ENCODE assay signal across 1 cellular context in genomic region chr14:23112359-23113178, GRCh38.
TF ChIP-seq lines count a peak whose summit lies in the region.

No MANE protein-coding gene starts in this region.

TF ChIP-seq in HepG2, 621 proteins besides CTCF, POLR2A, EP300 and RAD21:
- TF ChIP-seq ZNF724P (CRISPR knock-in tag; IDR thresholded peaks at IDR 0.05; ENCODE audit: borderline replicate concordance) (no peak), ZBTB25 (CRISPR knock-in tag; IDR thresholded peaks at IDR 0.05) (no peak), MAFG (CRISPR knock-in tag; IDR thresholded peaks at IDR 0.05) (no peak), ZBTB2 (CRISPR knock-in tag; IDR thresholded peaks at IDR 0.05; ENCODE audit: low read depth) (no peak), TCF7 (IDR thresholded peaks at IDR 0.05; ENCODE audit: low read depth) (no peak), REXO4 (CRISPR knock-in tag; IDR thresholded peaks at IDR 0.05; ENCODE audit: borderline replicate concordance) (no peak), MEF2D (CRISPR knock-in tag; IDR thresholded peaks at IDR 0.05) (no peak), CHD2 (IDR thresholded peaks at IDR 0.05; ENCODE audit: low read depth, low read length) (no peak), ZNF530 (CRISPR knock-in tag; IDR thresholded peaks at IDR 0.05; ENCODE audit: low read depth) (no peak), ZNF17 (CRISPR knock-in tag; IDR thresholded peaks at IDR 0.05) (no peak), ZNF256 (CRISPR knock-in tag; conservative IDR thresholded peaks at IDR 0.05) (no peak), ZNF569 (CRISPR knock-in tag; IDR thresholded peaks at IDR 0.05; ENCODE audit: borderline replicate concordance) (no peak), HNRNPK (IDR thresholded peaks at IDR 0.05; ENCODE audit: low read depth, low read length, poor library complexity, severe bottlenecking) (peak; percentile 69), SRSF9 (IDR thresholded peaks at IDR 0.05; ENCODE audit: borderline replicate concordance, insufficient read depth, low read depth, low read length, poor library complexity, severe bottlenecking) (no peak), ZNF441 (CRISPR knock-in tag; IDR thresholded peaks at IDR 0.05; ENCODE audit: borderline replicate concordance) (no peak), MIXL1 (CRISPR knock-in tag; IDR thresholded peaks at IDR 0.05) (no peak), ZNF317 (CRISPR knock-in tag; IDR thresholded peaks at IDR 0.05) (no peak), ZBTB26 (CRISPR knock-in tag; IDR thresholded peaks at IDR 0.05; ENCODE audit: borderline replicate concordance) (no peak), EHMT2 (IDR thresholded peaks at IDR 0.05; ENCODE audit: borderline replicate concordance, low read depth, low read length) (no peak), ZNF597 (CRISPR knock-in tag; IDR thresholded peaks at IDR 0.05) (no peak), NCOA1 (CRISPR knock-in tag; IDR thresholded peaks at IDR 0.05) (no peak), AGO1 (IDR thresholded peaks at IDR 0.05; ENCODE audit: low read depth, low read length, poor library complexity, severe bottlenecking) (no peak), SETDB1 (CRISPR knock-in tag; IDR thresholded peaks at IDR 0.05; ENCODE audit: borderline replicate concordance) (no peak), ZXDC (CRISPR knock-in tag; IDR thresholded peaks at IDR 0.05) (peak; percentile 65; the same call in 1 of the 2 replicates), PCBP2 (optimal IDR thresholded peaks at IDR 0.05; ENCODE audit: low read depth, low read length, poor library complexity, severe bottlenecking) (peak; percentile 30), MAFF (IDR thresholded peaks at IDR 0.05; ENCODE audit: low read depth, low read length) (no peak), PCBP1 (IDR thresholded peaks at IDR 0.05; ENCODE audit: borderline replicate concordance, low read depth, low read length) (no peak), YEATS4 (CRISPR knock-in tag; IDR thresholded peaks at IDR 0.05; ENCODE audit: borderline replicate concordance) (no peak), RBM22 (optimal IDR thresholded peaks at IDR 0.05; ENCODE audit: low read length) (no peak), NAIF1 (CRISPR knock-in tag; IDR thresholded peaks at IDR 0.05; ENCODE audit: borderline replicate concordance) (no peak), EED (CRISPR knock-in tag; IDR thresholded peaks at IDR 0.05) (peak; percentile 41; the same call in 1 of the 2 replicates), HOXA5 (CRISPR knock-in tag; IDR thresholded peaks at IDR 0.05) (no peak), ZSCAN21 (CRISPR knock-in tag; IDR thresholded peaks at IDR 0.05; ENCODE audit: borderline replicate concordance) (no peak), KLF9 (CRISPR knock-in tag; IDR thresholded peaks at IDR 0.05; ENCODE audit: low read depth) (no peak), DBP (CRISPR knock-in tag; IDR thresholded peaks at IDR 0.05; ENCODE audit: not compliant biosample characterization) (no peak), KLF13 (CRISPR knock-in tag; IDR thresholded peaks at IDR 0.05) (0 out of 2 replicates have a peak, but pooled peaks have one; percentile 58), PPARG (CRISPR knock-in tag; conservative IDR thresholded peaks at IDR 0.05) (no peak), ZNF572 (CRISPR knock-in tag; IDR thresholded peaks at IDR 0.05) (no peak), SMAD9 (CRISPR knock-in tag; IDR thresholded peaks at IDR 0.05) (no peak), NONO (IDR thresholded peaks at IDR 0.05) (peak; percentile 95; the same call in 1 of the 2 replicates), NONO (CRISPR knock-in tag; conservative IDR thresholded peaks at IDR 0.05) (no peak), EZH2 (conservative IDR thresholded peaks at IDR 0.05; ENCODE audit: low read depth, low read length) (peak; percentile 37; the same call in 1 of the 2 replicates), CREBL2 (CRISPR knock-in tag; IDR thresholded peaks at IDR 0.05; ENCODE audit: borderline replicate concordance) (no peak), ZNF280B (CRISPR knock-in tag; IDR thresholded peaks at IDR 0.05; ENCODE audit: borderline replicate concordance) (peak; percentile 71; the same call in 1 of the 2 replicates), ZBTB38 (CRISPR knock-in tag; IDR thresholded peaks at IDR 0.05) (no peak), MTF2 (CRISPR knock-in tag; IDR thresholded peaks at IDR 0.05; ENCODE audit: borderline replicate concordance) (no peak), MAZ (IDR thresholded peaks at IDR 0.05; ENCODE audit: borderline replicate concordance, low read depth, low read length) (0 out of 2 replicates have a peak, but pooled peaks have one; percentile 13), MAZ (CRISPR knock-in tag; IDR thresholded peaks at IDR 0.05; ENCODE audit: low read depth) (no peak), PHF21A (CRISPR knock-in tag; IDR thresholded peaks at IDR 0.05) (no peak), NRL (CRISPR knock-in tag; IDR thresholded peaks at IDR 0.05; ENCODE audit: borderline replicate concordance) (0 out of 2 replicates have a peak, but pooled peaks have one; percentile 22), ZNF850 (CRISPR knock-in tag; conservative IDR thresholded peaks at IDR 0.05) (no peak), MED1 (CRISPR knock-in tag; IDR thresholded peaks at IDR 0.05) (no peak), ELF3 (CRISPR knock-in tag; IDR thresholded peaks at IDR 0.05) (no peak), ZNF562 (CRISPR knock-in tag; IDR thresholded peaks at IDR 0.05; ENCODE audit: borderline replicate concordance) (no peak), ZNF354B (CRISPR knock-in tag; IDR thresholded peaks at IDR 0.05) (no peak), ZNF878 (CRISPR knock-in tag; IDR thresholded peaks at IDR 0.05) (no peak), ZMYM2 (CRISPR knock-in tag; IDR thresholded peaks at IDR 0.05) (no peak), ZNF468 (CRISPR knock-in tag; IDR thresholded peaks at IDR 0.05) (no peak), ZFP41 (CRISPR knock-in tag; IDR thresholded peaks at IDR 0.05; ENCODE audit: borderline replicate concordance) (no peak)
